In the genomic region with DNA sequence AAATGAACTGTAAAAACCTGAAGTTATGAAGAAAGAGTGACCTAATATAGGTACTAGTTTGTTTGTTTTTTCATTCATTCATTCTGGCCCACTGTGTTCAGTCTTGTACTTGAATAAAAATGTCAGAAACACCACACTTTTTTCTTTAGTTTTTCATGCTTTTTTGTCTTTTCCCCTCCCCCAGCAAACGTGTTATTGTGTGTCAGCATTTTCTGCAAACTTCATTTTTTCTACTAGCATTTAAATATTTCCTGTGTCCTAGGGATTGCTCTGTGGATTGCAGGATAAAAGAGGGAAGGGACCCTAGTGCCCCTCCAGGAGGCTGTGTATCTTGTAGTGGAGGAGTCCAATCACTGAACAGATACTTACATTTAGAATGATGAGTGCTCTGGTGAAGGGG, we compare ENCODE assay signal across 22 cellular contexts. TPM values are rescaled to one million over a fixed set of nuclear protein-coding genes. Genes with fewer than 3 reads are reported as not detected.
DNase-seq lines count a peak whose midpoint lies in the region; ATAC-seq, FAIRE-seq and TF ChIP-seq lines count a peak whose summit lies in the region.
"Had no signal": no experiment of that assay in that cellular context is flagged by ENCODE, and none has a peak within 500 bp of the region (broad histone marks: within the 10 kb centered on the region; RNA-seq: fewer than 3 reads in every experiment).

No MANE protein-coding gene starts in this region.

- H4K20me1 ChIP-seq in IMR-90 (ENCODE audit: insufficient read depth, low read length) (no peaks in the 10 kb centered on the region), K562 (replicated peaks; ENCODE audit: control insufficient read depth, insufficient read depth, low read length) (no peaks in the 10 kb centered on the region), neural progenitor cell (ENCODE audit: low read depth) (no peaks in the 10 kb centered on the region)

- H2BK5ac ChIP-seq in IMR-90 (ENCODE audit: low read depth, low read length, poor library complexity, severe bottlenecking), result no peak overlapping the region

- no peak overlapping the region for H3K4ac ChIP-seq in IMR-90 (ENCODE audit: low read depth, low read length)

- H3K27ac Mint-ChIP-seq in activated T-cell treated with anti-CD3 and anti-CD28 coated beads, Interleukin-2, amount 50 U/mL, for 24 hours, result peak overlapping the region; percentile 9
- peak overlapping the region; percentile 70 for H3K27ac Mint-ChIP-seq in neural progenitor cell
- H3K27ac Mint-ChIP-seq in immature natural killer cell, result peak overlapping the region in 1 of 6 donors; percentile 62
- H3K27ac Mint-ChIP-seq: IgD-negative memory B cell had no signal

- TF ChIP-seq EP300 in K562 (IDR thresholded peaks at IDR 0.05; ENCODE audit: low read length), result no peak

- H3K9ac ChIP-seq in IMR-90 (ENCODE audit: low read depth, low read length), result no peak overlapping the region
- H3K9ac ChIP-seq in K562 (ENCODE audit: insufficient read depth in 1 of 2, low read depth in 2 of 2, low read length in 2 of 2), result no peak overlapping the region
- H3K9ac ChIP-seq in neural progenitor cell, result no peak overlapping the region

- no peak for ATAC-seq in IMR-90 (ENCODE audit: low read depth)
- no peak for ATAC-seq in K562
- no peak for ATAC-seq in HG03196 (IDR thresholded peaks at IDR 0.05; ENCODE audit: unreplicated experiment)
- ATAC-seq: GM12878 had no signal

- no peak overlapping the region for H4K91ac ChIP-seq in IMR-90 (ENCODE audit: insufficient read depth, low read depth, low read length)

- no peaks in the 10 kb centered on the region; the same call in 1 of the 2 replicates for H3K36me3 ChIP-seq in IMR-90 (ENCODE audit: control insufficient read depth, insufficient read depth, low read length)
- peaks cover 63% of the 10 kb centered on the region; the same call in 2 of the 3 replicates for H3K36me3 ChIP-seq in K562 (ENCODE audit: control insufficient read depth, insufficient read depth, low read length)
- H3K36me3 ChIP-seq in neural progenitor cell, result no peaks in the 10 kb centered on the region
- H3K36me3 ChIP-seq: BE2C had no signal

- H2AFZ ChIP-seq in IMR-90 (replicated peaks; ENCODE audit: low read length, poor library complexity) (no peak overlapping the region), K562 (ENCODE audit: low read depth, low read length) (no peak overlapping the region), neural progenitor cell (replicated peaks) (no peak overlapping the region)

- CTCF ChIA-PET in IMR-90 (lab: Yijun Ruan, JAX) (no interaction called here), K562 (lab: Yijun Ruan, JAX; ENCODE audit: low intra/inter-chr PET ratio) (no interaction called here)

- H3K27me3 ChIP-seq in IMR-90 (ENCODE audit: control insufficient read depth, insufficient read depth, low read length) (no peaks in the 10 kb centered on the region), K562 (ENCODE audit: control insufficient read depth in 2 of 2, insufficient read depth in 2 of 2, low read length in 2 of 2) (no peaks in the 10 kb centered on the region), neural progenitor cell (no peaks in the 10 kb centered on the region), dorsolateral prefrontal cortex (no peaks in the 10 kb centered on the region)
- H3K27me3 ChIP-seq: BE2C had no signal

- H3K9me3 Mint-ChIP-seq in activated T-cell treated with anti-CD3 and anti-CD28 coated beads, Interleukin-2, amount 50 U/mL, for 24 hours, result no peaks in the 10 kb centered on the region
- H3K9me3 Mint-ChIP-seq in neural progenitor cell, result no peaks in the 10 kb centered on the region
- no peaks in the 10 kb centered on the region for H3K9me3 Mint-ChIP-seq in immature natural killer cell
- H3K9me3 Mint-ChIP-seq: CD4-positive, CD25-positive, alpha-beta regulatory T cell; CD8-positive, alpha-beta memory T cell; H9; IgD-negative memory B cell had no signal

- H3K18ac ChIP-seq in IMR-90 (ENCODE audit: low read depth, low read length), result no peak overlapping the region

- H3K23ac ChIP-seq in IMR-90 (ENCODE audit: low read depth, low read length), result no peak overlapping the region

- H3K4me3 ChIP-seq in IMR-90 (ENCODE audit: insufficient read depth, low read depth, low read length) (no peak overlapping the region), K562 (no peak overlapping the region), neural progenitor cell (no peak overlapping the region), dorsolateral prefrontal cortex (no peak overlapping the region)
- H3K4me3 ChIP-seq: GM12878 had no signal

- TF ChIP-seq POLR2A in IMR-90 (IDR thresholded peaks at IDR 0.05; ENCODE audit: low read depth, low read length) (no peak), K562 (conservative IDR thresholded peaks at IDR 0.05) (no peak)

- no peaks in the 10 kb centered on the region for H3K27me3 Mint-ChIP-seq in activated T-cell treated with anti-CD3 and anti-CD28 coated beads, Interleukin-2, amount 50 U/mL, for 24 hours
- H3K27me3 Mint-ChIP-seq in neural progenitor cell (ENCODE audit: insufficient read depth, low read depth) (no peaks in the 10 kb centered on the region), immature natural killer cell (ENCODE audit: low read depth in 3 of 3) (no peaks in the 10 kb centered on the region)
- H3K27me3 Mint-ChIP-seq: CD4-positive, CD25-positive, alpha-beta regulatory T cell; CD8-positive, alpha-beta memory T cell; IgD-negative memory B cell had no signal

- H4K5ac ChIP-seq in IMR-90 (ENCODE audit: low read depth, low read length), result no peak overlapping the region

- no peak overlapping the region for H2BK120ac ChIP-seq in IMR-90 (ENCODE audit: low read depth, low read length)

- H3K9me1 ChIP-seq in IMR-90 (ENCODE audit: insufficient read depth, low read length) (0 out of 2 replicates have a peak, but pooled peaks cover 3% of the 10 kb centered on the region), K562 (ENCODE audit: control insufficient read depth, insufficient read depth, low read length) (no peaks in the 10 kb centered on the region)

- no peaks in the 10 kb centered on the region for H3K79me2 ChIP-seq in K562 (ENCODE audit: control insufficient read depth, insufficient read depth, low read length)
- no peaks in the 10 kb centered on the region for H3K79me2 ChIP-seq in neural progenitor cell (ENCODE audit: low read depth)

- dilution Hi-C loops in IMR-90 (cut with HindIII; ENCODE audit: low sequenced_read_pairs, unreplicated experiment), result no loop called here

- H3F3A ChIP-seq in neural progenitor cell (ENCODE audit: low read depth), result no peaks in the 10 kb centered on the region

- no peak overlapping the region for H3K4me3 Mint-ChIP-seq in activated T-cell treated with anti-CD3 and anti-CD28 coated beads, Interleukin-2, amount 50 U/mL, for 24 hours
- no peak overlapping the region for H3K4me3 Mint-ChIP-seq in neural progenitor cell
- no peak overlapping the region for H3K4me3 Mint-ChIP-seq in immature natural killer cell
- H3K4me3 Mint-ChIP-seq: CD4-positive, CD25-positive, alpha-beta regulatory T cell; CD8-positive, alpha-beta memory T cell; H9 had no signal

- BruUV-seq in IMR-90 (replicated peaks; lab: Mats Ljungman, UMichigan) (no TSS peak), K562 (replicated peaks; lab: Mats Ljungman, UMichigan) (no TSS peak)

- H2BK15ac ChIP-seq in IMR-90 (ENCODE audit: low read depth, low read length), result no peak overlapping the region

- H2AK5ac ChIP-seq in IMR-90 (ENCODE audit: low read depth, low read length), result no peak overlapping the region

- POLR2A ChIA-PET in IMR-90 (lab: Charles Lee; ENCODE audit: unreplicated experiment) (no interaction called here), K562 (lab: Yijun Ruan, JAX) (no interaction called here)

- no CpG with 5 or more reads among the region's 1 CpG for WGBS in IMR-90 (ENCODE audit: extremely low coverage in 2 of 2, insufficient read length in 1 of 2), 2 experiments
- WGBS in K562 (ENCODE audit: insufficient coverage, low coverage, missing lambda C conversion rate), result 0% methylated on average over 1 of the region's 1 CpG

- H3K36me3 Mint-ChIP-seq in activated T-cell treated with anti-CD3 and anti-CD28 coated beads, Interleukin-2, amount 50 U/mL, for 24 hours (ENCODE audit: low read depth), result peaks cover 51% of the 10 kb centered on the region
- H3K36me3 Mint-ChIP-seq in neural progenitor cell (peaks cover 7% of the 10 kb centered on the region), immature natural killer cell (peaks cover 6 to 14% (median 9%) of the 10 kb centered on the region in 3 donors)

- H3K27ac ChIP-seq in IMR-90 (ENCODE audit: insufficient read depth, low read length) (no peak overlapping the region), K562 (ENCODE audit: extremely low read depth, low read depth, low read length) (no peak overlapping the region), neural progenitor cell (no peak overlapping the region), dorsolateral prefrontal cortex (no peak overlapping the region)

- H3K9me3 ChIP-seq in IMR-90 (ENCODE audit: control insufficient read depth, insufficient read depth, low read length), result no peaks in the 10 kb centered on the region
- no peaks in the 10 kb centered on the region for H3K9me3 ChIP-seq in K562 (replicated peaks; ENCODE audit: control insufficient read depth, insufficient read depth, low read depth, low read length)
- H3K9me3 ChIP-seq in neural progenitor cell (ENCODE audit: low read depth), result no peaks in the 10 kb centered on the region
- H3K9me3 ChIP-seq: BE2C had no signal

- in situ Hi-C loops in IMR-90 (cut with MboI; ENCODE audit: low sequenced_read_pairs) (no loop called here), K562 (cut with MboI) (no loop called here)

- no peak overlapping the region for H2BK20ac ChIP-seq in IMR-90 (ENCODE audit: low read depth, low read length)

- no peaks in the 10 kb centered on the region; the same call in 1 of the 2 replicates for H3K4me1 ChIP-seq in IMR-90 (ENCODE audit: control insufficient read depth, insufficient read depth, low read length)
- H3K4me1 ChIP-seq in K562 (replicated peaks in 1 of 2; ENCODE audit: control insufficient read depth in 2 of 2, insufficient read depth in 2 of 2, low read length in 2 of 2), result no peaks in the 10 kb centered on the region
- no peaks in the 10 kb centered on the region for H3K4me1 ChIP-seq in neural progenitor cell
- H3K4me1 ChIP-seq: BE2C had no signal

- H2AK9ac ChIP-seq in IMR-90 (replicated peaks; ENCODE audit: low read depth, low read length, poor library complexity), result no peak overlapping the region

- no peak for TF ChIP-seq CTCF in IMR-90 (conservative IDR thresholded peaks at IDR 0.05; ENCODE audit: low read depth, low read length)
- TF ChIP-seq CTCF in K562 (IDR thresholded peaks at IDR 0.05 in 2 of 3, conservative IDR thresholded peaks at IDR 0.05 in 1 of 3; ENCODE audit: insufficient read depth in 2 of 3, low read depth in 1 of 3, low read length in 3 of 3), result no peak
- no peak for TF ChIP-seq CTCF in neural progenitor cell (IDR thresholded peaks at IDR 0.05)
- no peak for TF ChIP-seq CTCF in dorsolateral prefrontal cortex (IDR thresholded peaks at IDR 0.05 in 54 of 56, conservative IDR thresholded peaks at IDR 0.05 in 2 of 56; ENCODE audit: low read depth in 1 of 56, partially characterized antibody in 56 of 56)

- no peak for FAIRE-seq in K562 (lab: Jason Lieb, UNC)
- FAIRE-seq: H1 had no signal

- H3K14ac ChIP-seq in IMR-90 (replicated peaks; ENCODE audit: low read depth, low read length), result no peak overlapping the region

- peaks cover 3 to 4% of the 10 kb centered on the region in 2 experiments; a peak in 3 of 4 replicates for H3K79me1 ChIP-seq in IMR-90 (ENCODE audit: low read depth in 1 of 2, low read length in 2 of 2)

- TF ChIP-seq RAD21 in IMR-90 (IDR thresholded peaks at IDR 0.05; ENCODE audit: low read length), result no peak
- no peak for TF ChIP-seq RAD21 in K562 (CRISPR knock-in tag; conservative IDR thresholded peaks at IDR 0.05 in 1 of 2, IDR thresholded peaks at IDR 0.05 in 1 of 2)

- no peak overlapping the region for H4K8ac ChIP-seq in IMR-90 (ENCODE audit: low read depth in 2 of 2, low read length in 2 of 2)

- H3K56ac ChIP-seq in IMR-90 (ENCODE audit: extremely low read depth, insufficient read depth, low read length), result no peak overlapping the region

- H3K4me1 Mint-ChIP-seq in activated T-cell treated with anti-CD3 and anti-CD28 coated beads, Interleukin-2, amount 50 U/mL, for 24 hours (ENCODE audit: low read depth), result peaks cover 9% of the 10 kb centered on the region
- H3K4me1 Mint-ChIP-seq in neural progenitor cell (peaks cover 3% of the 10 kb centered on the region), immature natural killer cell (peaks cover 7 to 22% of the 10 kb centered on the region in 2 donors)
- H3K4me1 Mint-ChIP-seq: H9 had no signal

- no peak overlapping the region for H3K4me2 ChIP-seq in IMR-90 (ENCODE audit: low read depth, low read length)
- no peak overlapping the region for H3K4me2 ChIP-seq in K562 (ENCODE audit: insufficient read depth, low read length)
- H3K4me2 ChIP-seq in neural progenitor cell, result no peak overlapping the region

- no peak for DNase-seq in activated T-cell treated with anti-CD3 and anti-CD28 coated beads, Interleukin-2, amount 50 U/mL, for 24 hours
- DNase-seq in activated T-cell treated with anti-CD3 and anti-CD28 coated beads for 4 hours (no peak), IMR-90 (no peak), K562 (ENCODE audit: extremely low read depth in 1 of 4, low spot score in 3 of 4) (no peak), neural progenitor cell (ENCODE audit: low spot score) (no peak), immature natural killer cell (no peak), dorsolateral prefrontal cortex (no peak)
- DNase-seq: 8988T; BE2C; C1 segment of cervical spinal cord; CD4-positive, CD25-positive, alpha-beta regulatory T cell; CD8-positive, alpha-beta memory T cell; COR-L47; DMS 273 treated with DMSO at 0.1 percent for 48 hours; DMS53; DND-41; EL; H9 had no signal

- intact Hi-C loops in IMR-90 (cut with micrococcal nuclease) (no loop called here), K562 (cut with micrococcal nuclease) (no loop called here), dorsolateral prefrontal cortex (cut with DNase I) (no loop called here)

RNA-seq across cellular contexts. Expression of a gene that starts 42.2 kb away (rescaled TPM):
- total RNA-seq in IMR-90 (2012; rRNA removed) (33.3 and 35.3 TPM in 2 replicates), K562 (2014; rRNA removed) (22.5 and 27.1 TPM in 2 replicates), K562 (2014; rRNA removed; fragmentation: Illumina TruSeq; extraction: Trizol) (57.6 and 67.5 TPM in 2 replicates), K562 (2015; rRNA removed; fragmentation: Illumina TruSeq; extraction: Trizol) (33.4 and 37.6 TPM in 2 replicates), K562 (2021) (70.5 and 74.3 TPM in 2 replicates), neural progenitor cell (ENCODE audit: low replicate concordance) (35.5 and 53.9 TPM in 2 replicates), dorsolateral prefrontal cortex (100 to 1,000 TPM in 81 of 120 experiments, 10 to 100 TPM in 39; 57.3 to 161 (median 106) TPM)
- polyA plus RNA-seq in IMR-90 (2012; rRNA removed) (8.2 and 12.8 TPM in 2 replicates), K562 (2011; rRNA removed) (30.2 and 36.0 TPM in 2 replicates), K562 (2014; fragmentation: Illumina TruSeq; extraction: Trizol) (17.5 and 19.7 TPM in 2 replicates), K562 (2014; fragmentation: Nextera tagmentation; extraction: Ambion mirVana) (10 to 100 TPM; 36.0 to 47.5 TPM), K562 (2014; rRNA removed) (10.0 and 13.7 TPM in 2 replicates), immature natural killer cell (10 to 100 TPM; 15.7 to 26.2 (median 16.5) TPM)
- 2.4 and 13.7 TPM in 2 replicates for polyA plus RNA-seq in IMR-90 (2012; cell fraction: cytosol; rRNA removed)
- polyA plus RNA-seq in IMR-90 (2012; cell fraction: nucleus; rRNA removed; ENCODE audit: low replicate concordance), result 21.7 and 25.1 TPM in 2 replicates
- 112 and 189 TPM in 2 replicates for total RNA-seq in K562 (2011; cell fraction: chromatin; rRNA removed; ENCODE audit: low replicate concordance)
- 77.4 and 88.2 TPM in 2 replicates for total RNA-seq in K562 (2011; cell fraction: nucleolus; rRNA removed)
- total RNA-seq in K562 (2011; cell fraction: nucleoplasm; rRNA removed), result 128 and 225 TPM in 2 replicates
- 15.6 and 18.5 TPM in 2 replicates for polyA plus RNA-seq in K562 (2011; cell fraction: cytosol; rRNA removed)
- 49.1 and 57.9 TPM in 2 replicates for polyA plus RNA-seq in K562 (2011; cell fraction: nucleus; rRNA removed)
- 17.2 and 17.4 TPM in 2 replicates for polyA plus RNA-seq in K562 (2012)
- 167 and 201 TPM in 2 replicates for polyA minus RNA-seq in K562 (2011; rRNA and poly(A)+ RNA removed)
- polyA minus RNA-seq in K562 (2011; cell fraction: cytosol; rRNA and poly(A)+ RNA removed), result 75.6 and 94.2 TPM in 2 replicates
- polyA minus RNA-seq in K562 (2011; cell fraction: nucleus; rRNA and poly(A)+ RNA removed), result 158 and 213 TPM in 2 replicates
